ENCODE assay signal across 8 cellular contexts in genomic region chr11:67484847-67485311, GRCh38. TPM values are rescaled to one million over a fixed set of nuclear protein-coding genes. Genes with fewer than 3 reads are reported as not detected.
DNase-seq lines count a peak whose midpoint lies in the region; ATAC-seq and TF ChIP-seq lines count a peak whose summit lies in the region.

No MANE protein-coding gene starts in this region.

- H3K9me3 ChIP-seq in left ventricle myocardium inferior (replicated peaks) (no peaks in the 10 kb centered on the region), aorta (ENCODE audit: control insufficient read depth, low read length) (no peaks in the 10 kb centered on the region)

- H3K4me1 ChIP-seq in left ventricle myocardium inferior (peaks cover 43% of the 10 kb centered on the region), aorta (ENCODE audit: control insufficient read depth in 1 of 2, insufficient read depth in 2 of 2, low read length in 2 of 2) (peaks cover 0 to 3% of the 10 kb centered on the region in 2 donors)

- ATAC-seq in Right ventricle myocardium superior (ENCODE audit: poor library complexity) (no peak), aorta (ENCODE audit: low FRiP score) (no peak), esophagus mucosa (no peak)

- H3K36me3 ChIP-seq in left ventricle myocardium inferior (peaks cover 23% of the 10 kb centered on the region), aorta (ENCODE audit: control insufficient read depth in 1 of 2, insufficient read depth in 2 of 2, low read length in 1 of 2) (no peaks in the 10 kb centered on the region)

- intact Hi-C loops in Right ventricle myocardium superior (cut with DNase I) (no loop called here), left ventricle myocardium inferior (cut with micrococcal nuclease) (no loop called here), aorta (cut with DNase I) (no loop called here), cardiac septum (cut with DNase I) (no loop called here)

- H3K27ac ChIP-seq in left ventricle myocardium inferior (replicated peaks) = no peak overlapping the region
- no peak overlapping the region for H3K27ac ChIP-seq in aorta (ENCODE audit: low read depth in 1 of 2, low read length in 2 of 2)

- 77 to 81% methylated on average over 11 of the region's 11 CpGs for WGBS in aorta, 2 donors

- H3K27me3 ChIP-seq in left ventricle myocardium inferior (ENCODE audit: low read depth) (no peaks in the 10 kb centered on the region), aorta (ENCODE audit: control insufficient read depth in 1 of 2, insufficient read depth in 2 of 2, low read length in 1 of 2) (no peaks in the 10 kb centered on the region)

- no peak overlapping the region for H3K4me3 ChIP-seq in left ventricle myocardium inferior
- no peak overlapping the region for H3K4me3 ChIP-seq in aorta (ENCODE audit: low read length in 2 of 2)

- TF ChIP-seq CTCF in left ventricle myocardium inferior (IDR thresholded peaks at IDR 0.05; ENCODE audit: borderline replicate concordance) = no peak

- DNase-seq in Right ventricle myocardium superior (peak; percentile 49), left ventricle myocardium inferior (no peak), medulla oblongata (ENCODE audit: extremely low spot score) (peak; percentile 57), aorta (peak; percentile 66 to 75), GM19238 (ENCODE audit: insufficient read length, low spot score) (no peak), cardiac septum (ENCODE audit: low spot score) (no peak)
- DNase-seq in activated CD8-positive, alpha-beta memory T cell treated with anti-CD3 and anti-CD28 coated beads, Interleukin-2, amount 50 U/mL, for 4 hours = peak; percentile 60

RNA-seq across cellular contexts. Expression of gene AIP, which starts 2.1 kb away (rescaled TPM):
- total RNA-seq in Right ventricle myocardium superior (50.6 TPM), left ventricle myocardium inferior (55.3 TPM), aorta (10 to 100 TPM; 61.2 to 63.1 TPM), esophagus mucosa (23.5 TPM), cardiac septum (43.6 TPM)
- polyA plus RNA-seq in aorta = 100 to 1,000 TPM; 105 to 141 TPM

RNA-seq across cellular contexts. Expression of gene TMEM134, which starts 15.8 kb away (rescaled TPM):
- total RNA-seq in Right ventricle myocardium superior = 82.9 TPM
- total RNA-seq in left ventricle myocardium inferior = 87.5 TPM
- total RNA-seq in aorta = 10 to 100 TPM; 34.1 to 37.6 TPM
- polyA plus RNA-seq in aorta = 10 to 100 TPM; 20.0 to 63.2 TPM
- 135 TPM for total RNA-seq in esophagus mucosa
- total RNA-seq in cardiac septum = 76.1 TPM

RNA-seq across cellular contexts. Expression of gene PITPNM1, which starts 20.3 kb away (rescaled TPM):
- total RNA-seq in Right ventricle myocardium superior (39.0 TPM), left ventricle myocardium inferior (36.6 TPM), aorta (10 to 100 TPM; 40.5 to 48.8 TPM), esophagus mucosa (36.5 TPM), cardiac septum (40.0 TPM)
- polyA plus RNA-seq in aorta = 10 to 100 TPM; 11.8 to 22.5 TPM

RNA-seq across cellular contexts. Expression of gene CDK2AP2, which starts 23.1 kb away (rescaled TPM):
- total RNA-seq in Right ventricle myocardium superior = 57.8 TPM
- total RNA-seq in left ventricle myocardium inferior = 66.1 TPM
- 10 to 100 TPM; 40.8 to 65.6 TPM for total RNA-seq in aorta
- 100 to 1,000 TPM in 1 of 2 donors, 10 to 100 TPM in 1; 87.3 to 105 TPM for polyA plus RNA-seq in aorta
- total RNA-seq in esophagus mucosa = 34.8 TPM
- 72.9 TPM for total RNA-seq in cardiac septum

RNA-seq across cellular contexts. Expression of gene CABP4, which starts 29.7 kb away (rescaled TPM):
- total RNA-seq in Right ventricle myocardium superior (0.75 TPM), left ventricle myocardium inferior (1.4 TPM), aorta (1 to 10 TPM; 2.4 TPM), esophagus mucosa (0.24 TPM), cardiac septum (0.11 TPM)
- 1 to 10 TPM in 1 of 2 donors, under 1 TPM in 1; 0.33 to 3.9 TPM for polyA plus RNA-seq in aorta

Comparison
In these comparisons a context has a peak if more than half of its experiments do, and no peak if none do; other contexts are left out.
1. DNase-seq: peak in Right ventricle myocardium superior (single experiment), activated CD8-positive, alpha-beta memory T cell treated with anti-CD3 and anti-CD28 coated beads, Interleukin-2, amount 50 U/mL, for 4 hours (single experiment), medulla oblongata (single experiment) and aorta (2 of 2); none in left ventricle myocardium inferior (single experiment), GM19238 (single experiment) and cardiac septum (single experiment).